Comparison of ENCODE assay signal across 17 cellular contexts in the genomic region with DNA sequence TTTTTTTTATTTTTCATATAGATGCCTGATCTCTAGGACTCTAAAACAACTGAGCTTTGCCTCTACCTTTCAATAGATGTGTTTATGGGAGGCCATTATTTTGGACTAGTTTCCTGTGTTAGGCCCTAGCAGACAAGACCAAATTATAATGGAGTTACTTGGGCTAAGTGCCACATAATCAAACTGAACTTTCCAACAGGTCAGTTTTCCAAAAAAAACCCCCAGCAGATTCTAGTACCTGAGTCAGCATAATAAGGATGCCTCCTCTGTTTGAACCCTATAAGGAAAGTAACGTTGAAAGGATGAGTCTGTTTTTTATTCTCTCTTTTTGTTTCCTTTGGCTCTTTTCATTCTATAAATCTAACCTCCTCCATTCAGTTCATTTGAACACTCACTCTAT.
DNase-seq lines count a peak whose midpoint lies in the region; ATAC-seq and TF ChIP-seq lines count a peak whose summit lies in the region.
"Had no signal": no experiment of that assay in that cellular context is flagged by ENCODE, and none has a peak within 500 bp of the region (broad histone marks: within the 10 kb centered on the region; RNA-seq: fewer than 3 reads in every experiment).

No MANE protein-coding gene starts in this region.

- DNase-seq in activated naive CD8-positive, alpha-beta T cell treated with anti-CD3 and anti-CD28 coated beads, Interleukin-2, amount 50 U/mL, for 24 hours, result no peak
- DNase-seq in kidney glomerular epithelial cell (lab: John Stamatoyannopoulos, UW) (peak; percentile 82), NCI-H510A treated with DMSO at 0.1 percent for 48 hours (lab: John Stamatoyannopoulos, UW) (no peak), vagina (ENCODE audit: extremely low spot score in 2 of 2) (no peak), NCI-H524 treated with DMSO at 0.1 percent for 48 hours (lab: John Stamatoyannopoulos, UW) (no peak)
- DNase-seq: activated CD4-positive, alpha-beta T cell treated with anti-CD3 and anti-CD28 coated beads for 1 hour; activated T-cell treated with anti-CD3 and anti-CD28 coated beads, Interleukin-2, amount 50 U/mL, for 1 hour; anterior cingulate cortex; erythroblast; head of caudate nucleus; mesendoderm; NCI-H1694 had no signal

- H3K4me2 ChIP-seq in KMS-11, result peak overlapping the region; percentile 53

- H3K9me3 ChIP-seq in vagina, result no peaks in the 10 kb centered on the region

- peaks cover 3% of the 10 kb centered on the region for H3K36me3 Mint-ChIP-seq in activated naive CD8-positive, alpha-beta T cell treated with anti-CD3 and anti-CD28 coated beads, Interleukin-2, amount 50 U/mL, for 24 hours (ENCODE audit: low read depth)

- H2AFZ ChIP-seq in ACC112 (ENCODE audit: low read length, unreplicated experiment), result peak overlapping the region; percentile 13
- no peak overlapping the region for H2AFZ ChIP-seq in KMS-11 (ENCODE audit: low read depth)

- no peak for ATAC-seq in activated naive CD8-positive, alpha-beta T cell treated with anti-CD3 and anti-CD28 coated beads, Interleukin-2, amount 50 U/mL, for 24 hours
- no peak for ATAC-seq in GM21717 (IDR thresholded peaks at IDR 0.05; ENCODE audit: unreplicated experiment)
- ATAC-seq: Right ventricle myocardium inferior had no signal

- H3K4me1 ChIP-seq in ACC112 (ENCODE audit: control insufficient read depth, insufficient read depth, low read length, unreplicated experiment) (peaks cover 39% of the 10 kb centered on the region), KMS-11 (ENCODE audit: low read depth, poor library complexity, severe bottlenecking) (peaks cover 67% of the 10 kb centered on the region), vagina (peaks cover 9% of the 10 kb centered on the region)

- no peak for TF ChIP-seq POLR2A in vagina (IDR thresholded peaks at IDR 0.05)

- peaks cover 4% of the 10 kb centered on the region for H3K27me3 Mint-ChIP-seq in activated naive CD8-positive, alpha-beta T cell treated with anti-CD3 and anti-CD28 coated beads, Interleukin-2, amount 50 U/mL, for 24 hours

- TF ChIP-seq CTCF in KMS-11 (conservative IDR thresholded peaks at IDR 0.05; ENCODE audit: low read depth, low read length) (no peak), vagina (IDR thresholded peaks at IDR 0.05) (no peak)

- H3K79me2 ChIP-seq in ACC112 (ENCODE audit: control insufficient read depth, insufficient read depth, low read length, unreplicated experiment), result no peaks in the 10 kb centered on the region
- H3K79me2 ChIP-seq in KMS-11 (ENCODE audit: insufficient read depth, low read depth), result no peaks in the 10 kb centered on the region

- intact Hi-C loops in vagina (cut with DNase I), result no loop called here

- H3K27me3 ChIP-seq in ACC112 (ENCODE audit: insufficient read depth, low read length), result no peaks in the 10 kb centered on the region
- H3K27me3 ChIP-seq in KMS-11 (ENCODE audit: insufficient read depth, low read depth), result no peaks in the 10 kb centered on the region
- H3K27me3 ChIP-seq in vagina, result no peaks in the 10 kb centered on the region

- H3K27ac ChIP-seq in ACC112 (ENCODE audit: low read depth, low read length) (peak overlapping the region; percentile 95), KMS-11 (peak overlapping the region; percentile 56), vagina (no peak overlapping the region)

- H4K20me1 ChIP-seq in KMS-11 (ENCODE audit: insufficient read depth), result no peaks in the 10 kb centered on the region

- H3K9ac ChIP-seq in KMS-11, result no peak overlapping the region

- peaks cover 40% of the 10 kb centered on the region for H3K4me1 Mint-ChIP-seq in activated naive CD8-positive, alpha-beta T cell treated with anti-CD3 and anti-CD28 coated beads, Interleukin-2, amount 50 U/mL, for 24 hours

- H3K9me3 Mint-ChIP-seq in activated naive CD8-positive, alpha-beta T cell treated with anti-CD3 and anti-CD28 coated beads, Interleukin-2, amount 50 U/mL, for 24 hours, result peaks cover 4% of the 10 kb centered on the region

- no peak overlapping the region for H3K4me3 Mint-ChIP-seq in activated naive CD8-positive, alpha-beta T cell treated with anti-CD3 and anti-CD28 coated beads, Interleukin-2, amount 50 U/mL, for 24 hours
- H3K4me3 Mint-ChIP-seq: neural crest cell had no signal

- H3K4me3 ChIP-seq in ACC112 (ENCODE audit: low read depth, low read length) (no peak overlapping the region), KMS-11 (IDR thresholded peaks at IDR 0.05; ENCODE audit: insufficient read depth, low read depth, low read length) (no peak overlapping the region), vagina (no peak overlapping the region)

- no peaks in the 10 kb centered on the region for H3K36me3 ChIP-seq in ACC112 (ENCODE audit: insufficient read depth, low read length)
- no peaks in the 10 kb centered on the region for H3K36me3 ChIP-seq in KMS-11 (ENCODE audit: insufficient read depth)
- no peaks in the 10 kb centered on the region for H3K36me3 ChIP-seq in vagina

- peak overlapping the region; percentile 85 for H3K27ac Mint-ChIP-seq in activated naive CD8-positive, alpha-beta T cell treated with anti-CD3 and anti-CD28 coated beads, Interleukin-2, amount 50 U/mL, for 24 hours
